In genomic region chr22:29630987-29631386, GRCh38 we compare ENCODE assay signal across 30 cellular contexts.
"Had no signal": no experiment of that assay in that cellular context is flagged by ENCODE, and none has a peak within 500 bp of the region (broad histone marks: within the 10 kb centered on the region; RNA-seq: fewer than 3 reads in every experiment).

No MANE protein-coding gene starts in this region.

- H3K9me3 ChIP-seq: breast epithelium, colonic mucosa, esophagus squamous epithelium, left lung, ovary, prostate gland, suprapubic skin, tibial nerve had no signal

- H3K27me3 ChIP-seq: breast epithelium, colonic mucosa, esophagus squamous epithelium, left lung, ovary, suprapubic skin, tibial nerve had no signal

- H3K4me1 ChIP-seq: colonic mucosa, prostate gland had no signal

- H3K4me3 ChIP-seq: breast epithelium, colonic mucosa, esophagus squamous epithelium, left lung, ovary, prostate gland, smooth muscle cell, suprapubic skin, tibial nerve had no signal

- H3K36me3 ChIP-seq: breast epithelium, colonic mucosa, esophagus squamous epithelium, left lung, ovary, prostate gland, suprapubic skin, tibial nerve had no signal

- H3K4me3 Mint-ChIP-seq: activated CD4-positive, alpha-beta T cell treated with anti-CD3 and anti-CD28 coated beads, Interleukin-2, amount 10 ng/mL, durations not matched to agents 7 days and 5 days; activated CD8-positive, alpha-beta T cell treated with anti-CD3 and anti-CD28 coated beads for 36 hours; activated naive CD8-positive, alpha-beta T cell treated with anti-CD3 and anti-CD28 coated beads, Interleukin-2, amount 50 U/mL, for 24 hours; activated T-cell treated with anti-CD3 and anti-CD28 coated beads, Interleukin-2, amount 50 U/mL, for 4 hours; activated T-helper 17 cell treated with anti-CD3 and anti-CD28 coated beads, Interleukin-2, amount 50 U/mL, for 72 hours; mesothelial cell of epicardium; naive thymus-derived CD4-positive, alpha-beta T cell; stimulated activated naive B cell treated with anti-CD40 and anti-IgM and Interleukin-4, amounts not matched to agents 10 μg/mL and 1 μg/mL and 100 μg/mL, for 72 hours; T-helper 1 cell treated with Interleukin-12 subunit alpha and Interleukin-12 subunit beta and Interleukin-4 antibody, amounts not matched to agents 30 μg/mL and 1 μg/mL, for 36 hours had no signal

- ATAC-seq: activated CD8-positive, alpha-beta T cell treated with anti-CD3 and anti-CD28 coated beads for 36 hours; activated naive CD8-positive, alpha-beta T cell treated with anti-CD3 and anti-CD28 coated beads, Interleukin-2, amount 50 U/mL, for 24 hours; activated T-cell treated with anti-CD3 and anti-CD28 coated beads, Interleukin-2, amount 50 U/mL, for 4 hours; activated T-helper 17 cell treated with anti-CD3 and anti-CD28 coated beads, Interleukin-2, amount 50 U/mL, for 72 hours; naive thymus-derived CD4-positive, alpha-beta T cell; stimulated activated naive B cell treated with anti-CD40 and anti-IgM and Interleukin-4, amounts not matched to agents 10 μg/mL and 1 μg/mL and 100 μg/mL, for 72 hours had no signal

- H3K9me3 Mint-ChIP-seq: activated CD4-positive, alpha-beta T cell treated with anti-CD3 and anti-CD28 coated beads, Interleukin-2, amount 10 ng/mL, durations not matched to agents 7 days and 5 days; activated CD8-positive, alpha-beta T cell treated with anti-CD3 and anti-CD28 coated beads for 36 hours; activated naive CD8-positive, alpha-beta T cell treated with anti-CD3 and anti-CD28 coated beads, Interleukin-2, amount 50 U/mL, for 24 hours; activated T-cell treated with anti-CD3 and anti-CD28 coated beads, Interleukin-2, amount 50 U/mL, for 4 hours; activated T-helper 17 cell treated with anti-CD3 and anti-CD28 coated beads, Interleukin-2, amount 50 U/mL, for 72 hours; mesothelial cell of epicardium; naive thymus-derived CD4-positive, alpha-beta T cell; stimulated activated naive B cell treated with anti-CD40 and anti-IgM and Interleukin-4, amounts not matched to agents 10 μg/mL and 1 μg/mL and 100 μg/mL, for 72 hours; T-helper 1 cell treated with Interleukin-12 subunit alpha and Interleukin-12 subunit beta and Interleukin-4 antibody, amounts not matched to agents 30 μg/mL and 1 μg/mL, for 36 hours had no signal

- H3K27me3 Mint-ChIP-seq: activated CD4-positive, alpha-beta T cell treated with anti-CD3 and anti-CD28 coated beads, Interleukin-2, amount 10 ng/mL, durations not matched to agents 7 days and 5 days; activated CD8-positive, alpha-beta T cell treated with anti-CD3 and anti-CD28 coated beads for 36 hours; activated naive CD8-positive, alpha-beta T cell treated with anti-CD3 and anti-CD28 coated beads, Interleukin-2, amount 50 U/mL, for 24 hours; activated T-helper 17 cell treated with anti-CD3 and anti-CD28 coated beads, Interleukin-2, amount 50 U/mL, for 72 hours; naive thymus-derived CD4-positive, alpha-beta T cell; stimulated activated naive B cell treated with anti-CD40 and anti-IgM and Interleukin-4, amounts not matched to agents 10 μg/mL and 1 μg/mL and 100 μg/mL, for 72 hours had no signal

- DNase-seq: activated CD4-positive, alpha-beta T cell treated with anti-CD3 and anti-CD28 coated beads for 1 hour; activated CD4-positive, alpha-beta T cell treated with anti-CD3 and anti-CD28 coated beads, Interleukin-2, amount 10 ng/mL, durations not matched to agents 7 days and 5 days; activated CD8-positive, alpha-beta T cell treated with anti-CD3 and anti-CD28 coated beads for 36 hours; activated gamma-delta T cell treated with Interleukin-2 at 50 U/mL for 16 hours; activated naive CD4-positive, alpha-beta T cell treated with anti-CD3 and anti-CD28 coated beads, Interleukin-2, amount 50 U/mL, for 16 hours; activated naive CD8-positive, alpha-beta T cell treated with anti-CD3 and anti-CD28 coated beads, Interleukin-2, amount 50 U/mL, for 24 hours; activated T-cell treated with anti-CD3 and anti-CD28 coated beads, Interleukin-2, amount 50 U/mL, for 4 hours; amygdala; cerebellar nuclear complex; colonic mucosa; effector CD8-positive, alpha-beta T cell; esophagus squamous epithelium; foreskin melanocyte; left lung; naive thymus-derived CD4-positive, alpha-beta T cell; ovary; retina; stimulated activated CD4-positive, alpha-beta T cell treated with anti-CD3 and anti-CD28 coated beads, Interleukin-1b, Interleukin-23, amount 100 ng/mL, for 48 hours; stimulated activated naive B cell treated with anti-CD40 and anti-IgM and Interleukin-4, amounts not matched to agents 10 μg/mL and 1 μg/mL and 100 μg/mL, for 72 hours; SW 1271; T-helper 9 cell had no signal

- H3K27ac ChIP-seq: breast epithelium, colonic mucosa, epithelial cell of prostate, esophagus squamous epithelium, left lung, ovary, prostate gland, suprapubic skin, tibial nerve had no signal

- H3K27ac Mint-ChIP-seq: activated CD4-positive, alpha-beta T cell treated with anti-CD3 and anti-CD28 coated beads, Interleukin-2, amount 10 ng/mL, durations not matched to agents 7 days and 5 days; activated CD8-positive, alpha-beta T cell treated with anti-CD3 and anti-CD28 coated beads for 36 hours; activated naive CD8-positive, alpha-beta T cell treated with anti-CD3 and anti-CD28 coated beads, Interleukin-2, amount 50 U/mL, for 24 hours; activated T-helper 17 cell treated with anti-CD3 and anti-CD28 coated beads, Interleukin-2, amount 50 U/mL, for 72 hours; mesothelial cell of epicardium; stimulated activated naive B cell treated with anti-CD40 and anti-IgM and Interleukin-4, amounts not matched to agents 10 μg/mL and 1 μg/mL and 100 μg/mL, for 72 hours; T-helper 1 cell treated with Interleukin-12 subunit alpha and Interleukin-12 subunit beta and Interleukin-4 antibody, amounts not matched to agents 30 μg/mL and 1 μg/mL, for 36 hours had no signal
